In genomic region chr12:48961801-48962200, GRCh38 we compare ENCODE assay signal across 1 cellular context.
TF ChIP-seq lines count a peak whose summit lies in the region.

No MANE protein-coding gene starts in this region.

TF ChIP-seq in endothelial cell of umbilical vein, 7 proteins besides CTCF, POLR2A, EP300 and RAD21 (continued from another document):
- TF ChIP-seq, protein P1, sequence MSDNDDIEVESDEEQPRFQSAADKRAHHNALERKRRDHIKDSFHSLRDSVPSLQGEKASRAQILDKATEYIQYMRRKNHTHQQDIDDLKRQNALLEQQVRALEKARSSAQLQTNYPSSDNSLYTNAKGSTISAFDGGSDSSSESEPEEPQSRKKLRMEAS (IDR thresholded peaks at IDR 0.05; ENCODE audit: insufficient read depth, insufficient read length): no peak
- TF ChIP-seq JUN (IDR thresholded peaks at IDR 0.05; ENCODE audit: borderline replicate concordance, insufficient read depth, insufficient read length, low read depth) (no peak), FOS (IDR thresholded peaks at IDR 0.05; ENCODE audit: borderline replicate concordance, insufficient read depth, low read length) (no peak), GATA2 (IDR thresholded peaks at IDR 0.05; ENCODE audit: insufficient read depth, insufficient read length, low read depth, low read length) (no peak), POLR2AphosphoS5 (IDR thresholded peaks at IDR 0.05; ENCODE audit: insufficient read depth, low read depth, low read length) (no peak), EZH2 (IDR thresholded peaks at IDR 0.05; ENCODE audit: borderline replicate concordance, low read depth, low read length, severe bottlenecking) (no peak)
